Comparison of ENCODE assay signal across 8 cellular contexts in genomic region chr12:81257952-81258551, GRCh38.
A peak's percentile ranks its signal among the peaks of the same experiment; 100 is the strongest.
DNase-seq lines count a peak whose midpoint lies in the region; ATAC-seq, FAIRE-seq and TF ChIP-seq lines count a peak whose summit lies in the region.

No MANE protein-coding gene starts in this region.

- no peaks in the 10 kb centered on the region for H3K36me3 Mint-ChIP-seq in CD14-positive monocyte

- no peaks in the 10 kb centered on the region for H3K9me3 ChIP-seq in IMR-90 (ENCODE audit: control insufficient read depth, insufficient read depth, low read length)

- no TSS peak for BruUV-seq in IMR-90 (replicated peaks; lab: Mats Ljungman, UMichigan)

- no peaks in the 10 kb centered on the region for H3K4me1 Mint-ChIP-seq in CD14-positive monocyte

- no peaks in the 10 kb centered on the region for H3K9me1 ChIP-seq in IMR-90 (ENCODE audit: insufficient read depth, low read length)

- no peak overlapping the region for H3K9ac ChIP-seq in IMR-90 (ENCODE audit: low read depth, low read length)

- DNase-seq in IMR-90 (peak; percentile 47), NOMO-1 treated with DMSO at 0.1 percent for 48 hours (lab: John Stamatoyannopoulos, UW; ENCODE audit: unreplicated experiment) (peak; percentile 19), renal cortical epithelial cell (ENCODE audit: low read depth) (peak; percentile 58), GM20000 (ENCODE audit: low spot score) (no peak), activated T-cell treated with anti-CD3 and anti-CD28 coated beads for 4 hours (no peak), CD14-positive monocyte (ENCODE audit: low spot score) (no peak)

- H3K27me3 ChIP-seq in IMR-90 (ENCODE audit: control insufficient read depth, insufficient read depth, low read length), result no peaks in the 10 kb centered on the region

- H2BK120ac ChIP-seq in IMR-90 (ENCODE audit: low read depth, low read length), result no peak overlapping the region

- peak; percentile 67 for TF ChIP-seq CTCF in C4-2B (conservative IDR thresholded peaks at IDR 0.05)
- TF ChIP-seq CTCF in IMR-90 (conservative IDR thresholded peaks at IDR 0.05; ENCODE audit: low read depth, low read length), result peak; percentile 55
- TF ChIP-seq CTCF in GM20000 (IDR thresholded peaks at IDR 0.05; ENCODE audit: extremely low read depth, missing control alignments), result no peak
- no peak for TF ChIP-seq CTCF in CD14-positive monocyte (IDR thresholded peaks at IDR 0.05)

- WGBS in IMR-90 (ENCODE audit: extremely low coverage in 2 of 2, insufficient read length in 1 of 2), 2 experiments, result no CpG with 5 or more reads among the region's 4 CpGs

- H2BK20ac ChIP-seq in IMR-90 (ENCODE audit: low read depth, low read length), result no peak overlapping the region

- H2AFZ ChIP-seq in IMR-90 (replicated peaks; ENCODE audit: low read length, poor library complexity), result no peak overlapping the region

- H2AK5ac ChIP-seq in IMR-90 (ENCODE audit: low read depth, low read length), result no peak overlapping the region

- in situ Hi-C loops in IMR-90 (cut with MboI; ENCODE audit: low sequenced_read_pairs), result loop anchor here (25.0 kb wide), 1 partner anchor 846 kb away; no protein-coding TSS in a partner anchor

- H3K27ac ChIP-seq in C4-2B (no peak overlapping the region), IMR-90 (ENCODE audit: insufficient read depth, low read length) (no peak overlapping the region)

- H4K5ac ChIP-seq in IMR-90 (ENCODE audit: low read depth, low read length), result no peak overlapping the region

- no peak overlapping the region for H4K8ac ChIP-seq in IMR-90 (ENCODE audit: low read depth in 2 of 2, low read length in 2 of 2)

- TF ChIP-seq RAD21 in IMR-90 (IDR thresholded peaks at IDR 0.05; ENCODE audit: low read length), result peak; percentile 68

- peak; percentile 59; the same call in 1 of the 2 replicates for ATAC-seq in IMR-90 (ENCODE audit: low read depth)

- H3K4me1 ChIP-seq in IMR-90 (ENCODE audit: control insufficient read depth, insufficient read depth, low read length), result no peaks in the 10 kb centered on the region

- no peak overlapping the region for H2BK15ac ChIP-seq in IMR-90 (ENCODE audit: low read depth, low read length)

- no peak overlapping the region for H3K27ac Mint-ChIP-seq in CD14-positive monocyte

- H3K27me3 Mint-ChIP-seq in CD14-positive monocyte (ENCODE audit: low read depth in 3 of 3), result no peaks in the 10 kb centered on the region

- intact Hi-C loops in IMR-90 (cut with micrococcal nuclease), result loop anchor here (2.0 to 10.0 kb wide), 6 partner anchors 423 to 1061 kb away; no protein-coding TSS in a partner anchor
- intact Hi-C loops in CD14-positive monocyte (cut with micrococcal nuclease), result no loop called here

- no peak overlapping the region for H3K4me3 ChIP-seq in IMR-90 (ENCODE audit: insufficient read depth, low read depth, low read length)

- CTCF ChIA-PET in IMR-90 (lab: Yijun Ruan, JAX), result interaction anchor here (0.5 to 1.2 kb wide), 4 partner anchors 155 to 1063 kb away, joined by 3 to 9 read pairs (median 4); no protein-coding TSS in a partner anchor

- no peak overlapping the region for H3K23ac ChIP-seq in IMR-90 (ENCODE audit: low read depth, low read length)

- H2AK9ac ChIP-seq in IMR-90 (replicated peaks; ENCODE audit: low read depth, low read length, poor library complexity), result no peak overlapping the region

- no peaks in the 10 kb centered on the region for H3K36me3 ChIP-seq in IMR-90 (ENCODE audit: control insufficient read depth, insufficient read depth, low read length)

- H3K18ac ChIP-seq in IMR-90 (ENCODE audit: low read depth, low read length), result no peak overlapping the region

- no peak overlapping the region for H3K56ac ChIP-seq in IMR-90 (ENCODE audit: extremely low read depth, insufficient read depth, low read length)

- no peak overlapping the region for H3K4me3 Mint-ChIP-seq in CD14-positive monocyte

- no peak overlapping the region for H3K4me2 ChIP-seq in IMR-90 (ENCODE audit: low read depth, low read length)

- H3K79me1 ChIP-seq in IMR-90 (ENCODE audit: low read depth in 1 of 2, low read length in 2 of 2), result no peaks in the 10 kb centered on the region

- H3K9me3 Mint-ChIP-seq in CD14-positive monocyte, result peaks cover 0 to 3% (median 0%) of the 10 kb centered on the region in 7 donors

- TF ChIP-seq POLR2A in IMR-90 (IDR thresholded peaks at IDR 0.05; ENCODE audit: low read depth, low read length), result no peak

- no peak overlapping the region for H3K14ac ChIP-seq in IMR-90 (replicated peaks; ENCODE audit: low read depth, low read length)

- no peak overlapping the region for H4K91ac ChIP-seq in IMR-90 (ENCODE audit: insufficient read depth, low read depth, low read length)

- dilution Hi-C loops in IMR-90 (cut with HindIII; ENCODE audit: low sequenced_read_pairs, unreplicated experiment), result no loop called here

- peak; percentile 89 for FAIRE-seq in endometrium (lab: Jason Lieb, UNC)

- H2BK5ac ChIP-seq in IMR-90 (ENCODE audit: low read depth, low read length, poor library complexity, severe bottlenecking), result no peak overlapping the region

- POLR2A ChIA-PET in IMR-90 (lab: Charles Lee; ENCODE audit: unreplicated experiment), result no interaction called here

- H4K20me1 ChIP-seq in IMR-90 (ENCODE audit: insufficient read depth, low read length), result no peaks in the 10 kb centered on the region

- H3K4ac ChIP-seq in IMR-90 (ENCODE audit: low read depth, low read length), result no peak overlapping the region

TF ChIP-seq in IMR-90, 13 proteins besides CTCF, POLR2A, EP300 and RAD21:
- TF ChIP-seq RFX5 (IDR thresholded peaks at IDR 0.05; ENCODE audit: low read depth, low read length) (no peak), MAZ (IDR thresholded peaks at IDR 0.05; ENCODE audit: borderline replicate concordance, low read depth, low read length) (no peak), BHLHE40 (IDR thresholded peaks at IDR 0.05; ENCODE audit: low read depth, low read length) (no peak), SMC3 (IDR thresholded peaks at IDR 0.05; ENCODE audit: low read depth, low read length) (peak; percentile 43; the same call in 1 of the 2 replicates), FOS (IDR thresholded peaks at IDR 0.05; ENCODE audit: low read depth, low read length) (no peak), MAFK (IDR thresholded peaks at IDR 0.05; ENCODE audit: low read depth, low read length) (no peak), CHD1 (IDR thresholded peaks at IDR 0.05; ENCODE audit: low read depth, low read length) (no peak)

Comparison
In these comparisons a context has a peak if more than half of its experiments do, and no peak if none do; other contexts are left out.
1. CTCF ChIP-seq: peak in C4-2B (single experiment) and IMR-90 (single experiment); none in GM20000 (single experiment) and CD14-positive monocyte (single experiment).
2. DNase-seq: peak in IMR-90 (single experiment), NOMO-1 treated with DMSO at 0.1 percent for 48 hours (single experiment) and renal cortical epithelial cell (single experiment); none in GM20000 (single experiment), activated T-cell treated with anti-CD3 and anti-CD28 coated beads for 4 hours (single experiment) and CD14-positive monocyte (single experiment).